7 cellular contexts compared by ENCODE assay signal in genomic region chr16:22436326-22436822, GRCh38.
DNase-seq lines count a peak whose midpoint lies in the region; ATAC-seq, FAIRE-seq and TF ChIP-seq lines count a peak whose summit lies in the region.
"Not testable (repeated sequence)": the region's sequence is repeated elsewhere in the genome, so short reads cannot be mapped to it uniquely, and the experiment has no call there.

No MANE protein-coding gene starts in this region.

- H3K4me3 Mint-ChIP-seq in IgD-negative memory B cell, result peak overlapping the region; percentile 91 to 99 (median 98)
- peak overlapping the region; percentile 92 for H3K4me3 Mint-ChIP-seq in activated CD8-positive, alpha-beta T cell treated with anti-CD3 and anti-CD28 coated beads for 36 hours

- not testable (repeated sequence) for H3K4me1 Mint-ChIP-seq in IgD-negative memory B cell; activated CD8-positive, alpha-beta T cell treated with anti-CD3 and anti-CD28 coated beads for 36 hours (ENCODE audit: low read depth)

- CTCF ChIA-PET in activated CD8-positive, alpha-beta T cell treated with anti-CD3 and anti-CD28 coated beads for 36 hours (lab: Charles Lee), result not testable (repeated sequence)

- not testable (repeated sequence) for H3K4me1 ChIP-seq in ectodermal cell (ENCODE audit: control insufficient read depth, insufficient read depth, low read length); kidney (ENCODE audit: control insufficient read depth in 1 of 2, insufficient read depth in 1 of 2, low read depth in 1 of 2, low read length in 2 of 2); prostate gland (replicated peaks)

- peak overlapping the region; percentile 85 for H3K27ac ChIP-seq in ectodermal cell (ENCODE audit: insufficient read depth, low read depth, low read length, poor library complexity, severe bottlenecking)
- H3K27ac ChIP-seq in kidney (ENCODE audit: low read depth in 2 of 2, low read length in 2 of 2), result not testable (repeated sequence)
- peak overlapping the region; percentile 95 to 96 for H3K27ac ChIP-seq in prostate gland

- TF ChIP-seq CTCF in activated CD8-positive, alpha-beta T cell treated with anti-CD3 and anti-CD28 coated beads for 36 hours (IDR thresholded peaks at IDR 0.05); kidney (IDR thresholded peaks at IDR 0.05; ENCODE audit: borderline replicate concordance, extremely low read depth, insufficient read depth); prostate gland (IDR thresholded peaks at IDR 0.05): not testable (repeated sequence)

- peak overlapping the region; percentile 67 to 94 (median 92) for H3K27ac Mint-ChIP-seq in IgD-negative memory B cell
- H3K27ac Mint-ChIP-seq in activated CD8-positive, alpha-beta T cell treated with anti-CD3 and anti-CD28 coated beads for 36 hours, result peak overlapping the region; percentile 96

- not testable (repeated sequence) for H3K36me3 Mint-ChIP-seq in IgD-negative memory B cell; activated CD8-positive, alpha-beta T cell treated with anti-CD3 and anti-CD28 coated beads for 36 hours (ENCODE audit: low read depth)

- FAIRE-seq in kidney (lab: Jason Lieb, UNC), result not testable (repeated sequence)

- not testable (repeated sequence) for H3K36me3 ChIP-seq in ectodermal cell (ENCODE audit: control insufficient read depth, insufficient read depth, low read length); kidney (ENCODE audit: control insufficient read depth in 1 of 2, insufficient read depth in 2 of 2, low read length in 2 of 2); prostate gland

- not testable (repeated sequence) for H3K27me3 ChIP-seq in ectodermal cell (ENCODE audit: control insufficient read depth, insufficient read depth, low read length, poor library complexity, severe bottlenecking); prostate gland (replicated peaks; ENCODE audit: insufficient read depth)

- H3K9ac ChIP-seq in kidney (ENCODE audit: low read length in 2 of 2), result peak overlapping the region in 1 of 2 donors; percentile 71

- not testable (repeated sequence) for H3K27me3 Mint-ChIP-seq in IgD-negative memory B cell; activated CD8-positive, alpha-beta T cell treated with anti-CD3 and anti-CD28 coated beads for 36 hours

- POLR2A ChIA-PET in activated CD8-positive, alpha-beta T cell treated with anti-CD3 and anti-CD28 coated beads for 36 hours (lab: Charles Lee), result interaction anchor here (1.4 kb wide), 1 partner anchor 63 kb away, joined by 4 read pairs; no protein-coding TSS in a partner anchor

- TF ChIP-seq POLR2A in prostate gland (IDR thresholded peaks at IDR 0.05), result not testable (repeated sequence)

- ATAC-seq in GM18870 (IDR thresholded peaks at IDR 0.05; ENCODE audit: unreplicated experiment) (peak; percentile 42), HG02623 (IDR thresholded peaks at IDR 0.05; ENCODE audit: unreplicated experiment) (peak; percentile 20)
- ATAC-seq in activated CD8-positive, alpha-beta T cell treated with anti-CD3 and anti-CD28 coated beads for 36 hours, result peak; percentile 35

- not testable (repeated sequence) for DNase-seq in activated CD8-positive, alpha-beta T cell treated with anti-CD3 and anti-CD28 coated beads for 36 hours; kidney; prostate gland (ENCODE audit: low spot score)

- H3K9me3 ChIP-seq in ectodermal cell (ENCODE audit: control insufficient read depth, low read length); kidney (ENCODE audit: control insufficient read depth in 1 of 2, low read length in 2 of 2); prostate gland: not testable (repeated sequence)

- H3K4me3 ChIP-seq in ectodermal cell (ENCODE audit: insufficient read depth, low read depth, low read length) (peak overlapping the region; percentile 69), kidney (ENCODE audit: low read length in 2 of 2) (peak overlapping the region; percentile 56 to 60), prostate gland (peak overlapping the region; percentile 64 to 77)

- H3K9me3 Mint-ChIP-seq in IgD-negative memory B cell; activated CD8-positive, alpha-beta T cell treated with anti-CD3 and anti-CD28 coated beads for 36 hours: not testable (repeated sequence)

- WGBS in ectodermal cell, 2 experiments, result 6% methylated on average over 3 of the region's 6 CpGs; no CpG with 5 or more reads in 1 of the 2 experiments
- WGBS in prostate gland, result 0% methylated on average over 4 of the region's 6 CpGs

- intact Hi-C loops in activated CD8-positive, alpha-beta T cell treated with anti-CD3 and anti-CD28 coated beads for 36 hours (cut with micrococcal nuclease); kidney (cut with DNase I); prostate gland (cut with DNase I): not testable (repeated sequence)
